ENCODE assay signal across 1 cellular context in genomic region chr3:45148921-45149320, GRCh38.
TF ChIP-seq lines count a peak whose summit lies in the region.

No MANE protein-coding gene starts in this region.

TF ChIP-seq in IMR-90, 13 proteins besides CTCF, POLR2A, EP300 and RAD21:
- TF ChIP-seq BHLHE40 (IDR thresholded peaks at IDR 0.05; ENCODE audit: low read depth, low read length) (no peak), FOS (IDR thresholded peaks at IDR 0.05; ENCODE audit: low read depth, low read length) (no peak), MAZ (IDR thresholded peaks at IDR 0.05; ENCODE audit: borderline replicate concordance, low read depth, low read length) (no peak)
- TF ChIP-seq, protein P1, sequence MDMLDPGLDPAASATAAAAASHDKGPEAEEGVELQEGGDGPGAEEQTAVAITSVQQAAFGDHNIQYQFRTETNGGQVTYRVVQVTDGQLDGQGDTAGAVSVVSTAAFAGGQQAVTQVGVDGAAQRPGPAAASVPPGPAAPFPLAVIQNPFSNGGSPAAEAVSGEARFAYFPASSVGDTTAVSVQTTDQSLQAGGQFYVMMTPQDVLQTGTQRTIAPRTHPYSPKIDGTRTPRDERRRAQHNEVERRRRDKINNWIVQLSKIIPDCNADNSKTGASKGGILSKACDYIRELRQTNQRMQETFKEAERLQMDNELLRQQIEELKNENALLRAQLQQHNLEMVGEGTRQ (IDR thresholded peaks at IDR 0.05; ENCODE audit: low read depth, low read length), result no peak
